In the genomic region with DNA sequence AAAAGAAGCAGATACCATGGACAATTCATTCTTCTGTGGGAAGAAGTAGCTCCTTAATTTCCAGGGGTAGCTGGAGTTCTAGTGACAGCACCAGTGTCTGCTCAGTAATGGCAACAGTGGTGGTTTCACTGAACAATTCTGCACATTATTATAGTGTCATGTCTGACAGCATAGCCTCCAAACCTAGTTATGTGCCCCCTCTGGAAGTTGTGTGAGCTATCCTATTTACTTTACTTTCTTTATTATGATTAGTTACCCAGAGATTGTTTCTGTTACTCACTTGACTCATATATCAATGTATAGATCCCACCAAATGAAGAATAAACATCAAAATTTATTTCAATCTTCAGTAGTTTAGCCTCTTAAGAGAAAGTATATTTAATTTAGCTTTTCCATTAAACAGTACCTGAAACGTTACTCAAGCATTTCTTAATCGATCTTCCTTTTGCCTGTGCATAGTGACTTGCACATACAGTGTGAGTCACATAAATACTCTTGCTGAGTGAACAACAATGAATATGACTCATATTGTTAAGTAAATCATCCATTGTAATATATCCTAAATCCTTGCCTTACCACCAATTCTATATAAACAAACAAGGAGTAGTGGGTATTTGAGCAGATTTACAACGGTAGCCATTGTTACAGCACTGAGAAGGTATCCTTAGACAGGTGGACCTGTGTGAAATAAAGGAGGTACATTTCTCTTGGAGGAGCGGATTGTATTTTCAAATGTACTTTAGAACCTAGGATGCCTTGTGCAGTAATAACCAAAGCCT, we compare ENCODE assay signal across 14 cellular contexts.
DNase-seq lines count a peak whose midpoint lies in the region; ATAC-seq, FAIRE-seq and TF ChIP-seq lines count a peak whose summit lies in the region.
"Had no signal": no experiment of that assay in that cellular context is flagged by ENCODE, and none has a peak within 500 bp of the region (broad histone marks: within the 10 kb centered on the region; RNA-seq: fewer than 3 reads in every experiment).

No MANE protein-coding gene starts in this region.

- no peaks in the 10 kb centered on the region for H3K27me3 ChIP-seq in foreskin keratinocyte

- TF ChIP-seq CTCF in A549 (IDR thresholded peaks at IDR 0.05): no peak
- TF ChIP-seq CTCF in HFFc6 (IDR thresholded peaks at IDR 0.05): no peak
- TF ChIP-seq CTCF in astrocyte of the cerebellum (IDR thresholded peaks at IDR 0.05; ENCODE audit: low read depth, low read length, missing control alignments): no peak
- TF ChIP-seq CTCF in foreskin keratinocyte (conservative IDR thresholded peaks at IDR 0.05): no peak

- peak overlapping the region; percentile 89 for H3K27ac Mint-ChIP-seq in HFFc6
- H3K27ac Mint-ChIP-seq: WTC11 had no signal

- H3K9me3 ChIP-seq in A549: no peaks in the 10 kb centered on the region

- ATAC-seq in A549 (peak; percentile 90 to 94), foreskin keratinocyte (peak; percentile 98)
- ATAC-seq: WTC11 had no signal

- peaks cover 2% of the 10 kb centered on the region; the same call in 1 of the 2 replicates for H3K27me3 Mint-ChIP-seq in HFFc6 (ENCODE audit: insufficient read depth)

- DNase-seq in A549 (ENCODE audit: low read depth in 1 of 2, low spot score in 1 of 2) (peak; percentile 12 to 66), HFFc6 (peak; percentile 76), astrocyte of the cerebellum (ENCODE audit: low read depth) (peak; percentile 47), foreskin keratinocyte (peak; percentile 51 to 78), NCI-H774 (lab: John Stamatoyannopoulos, UW) (no peak), NCI-H2171 treated with DMSO at 0.1 percent for 48 hours (lab: John Stamatoyannopoulos, UW) (no peak), globus pallidus (ENCODE audit: low spot score) (no peak)
- DNase-seq in activated T-cell treated with anti-CD3 and anti-CD28 coated beads, Interleukin-2, amount 50 U/mL, for 1 hour: no peak
- DNase-seq: activated T-cell treated with anti-CD3 and anti-CD28 coated beads for 4 hours, caudate nucleus, foreskin melanocyte, NCI-H446 treated with DMSO at 0.1 percent for 48 hours had no signal

- POLR2A ChIA-PET in A549 (lab: Yijun Ruan, JAX): no interaction called here

- H3K27ac ChIP-seq in A549 (peak overlapping the region; percentile 40 to 67; a peak in 3 of 6 replicates), foreskin keratinocyte (peak overlapping the region; percentile 21)

- TF ChIP-seq EP300 in A549 (IDR thresholded peaks at IDR 0.05): no peak

- TF ChIP-seq POLR2A in A549 (IDR thresholded peaks at IDR 0.05; ENCODE audit: low read length): no peak

- WGBS in A549 (ENCODE audit: missing lambda C conversion rate): 12% methylated on average over 4 of the region's 4 CpGs

- no peak for TF ChIP-seq RAD21 in A549 (conservative IDR thresholded peaks at IDR 0.05 in 1 of 2, IDR thresholded peaks at IDR 0.05 in 1 of 2)

- H3K4me3 ChIP-seq in A549 (no peak overlapping the region), astrocyte of the cerebellum (ENCODE audit: low read depth, low read length) (no peak overlapping the region)

- H3K9me3 Mint-ChIP-seq in HFFc6: no peaks in the 10 kb centered on the region

- H3K4me1 ChIP-seq in A549 (peaks cover 11% of the 10 kb centered on the region; the same call in 2 of the 3 replicates), foreskin keratinocyte (peaks cover 5% of the 10 kb centered on the region)

- CTCF ChIA-PET in A549 (lab: Yijun Ruan, JAX): no interaction called here

- peaks cover 43% of the 10 kb centered on the region for H3K4me1 Mint-ChIP-seq in HFFc6 (ENCODE audit: low read depth)
- H3K4me1 Mint-ChIP-seq: WTC11 had no signal

- peak overlapping the region; percentile 70 for H3K4me3 Mint-ChIP-seq in HFFc6
- H3K4me3 Mint-ChIP-seq: WTC11 had no signal

- H3K4me2 ChIP-seq in A549: peak overlapping the region; percentile 66

- no peaks in the 10 kb centered on the region for H3K36me3 Mint-ChIP-seq in HFFc6 (ENCODE audit: low read depth)

- no peak for FAIRE-seq in A549 (lab: Jason Lieb, UNC)
- FAIRE-seq: GM18507 had no signal

- in situ Hi-C loops in astrocyte of the cerebellum (cut with HindIII; ENCODE audit: low sequenced_read_pairs): no loop called here

TF ChIP-seq in A549, 52 proteins besides CTCF, POLR2A, EP300 and RAD21 (continues in another document):
- TF ChIP-seq, protein P1, sequence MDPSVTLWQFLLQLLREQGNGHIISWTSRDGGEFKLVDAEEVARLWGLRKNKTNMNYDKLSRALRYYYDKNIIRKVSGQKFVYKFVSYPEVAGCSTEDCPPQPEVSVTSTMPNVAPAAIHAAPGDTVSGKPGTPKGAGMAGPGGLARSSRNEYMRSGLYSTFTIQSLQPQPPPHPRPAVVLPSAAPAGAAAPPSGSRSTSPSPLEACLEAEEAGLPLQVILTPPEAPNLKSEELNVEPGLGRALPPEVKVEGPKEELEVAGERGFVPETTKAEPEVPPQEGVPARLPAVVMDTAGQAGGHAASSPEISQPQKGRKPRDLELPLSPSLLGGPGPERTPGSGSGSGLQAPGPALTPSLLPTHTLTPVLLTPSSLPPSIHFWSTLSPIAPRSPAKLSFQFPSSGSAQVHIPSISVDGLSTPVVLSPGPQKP (IDR thresholded peaks at IDR 0.05; ENCODE audit: low read depth, low read length): no peak
- TF ChIP-seq ZSCAN20 (CRISPR knock-in tag; IDR thresholded peaks at IDR 0.05): no peak
- TF ChIP-seq TP53 (CRISPR knock-in tag; IDR thresholded peaks at IDR 0.05): no peak
- TF ChIP-seq HOXA7 (CRISPR knock-in tag; IDR thresholded peaks at IDR 0.05): no peak
- TF ChIP-seq, protein P2, sequence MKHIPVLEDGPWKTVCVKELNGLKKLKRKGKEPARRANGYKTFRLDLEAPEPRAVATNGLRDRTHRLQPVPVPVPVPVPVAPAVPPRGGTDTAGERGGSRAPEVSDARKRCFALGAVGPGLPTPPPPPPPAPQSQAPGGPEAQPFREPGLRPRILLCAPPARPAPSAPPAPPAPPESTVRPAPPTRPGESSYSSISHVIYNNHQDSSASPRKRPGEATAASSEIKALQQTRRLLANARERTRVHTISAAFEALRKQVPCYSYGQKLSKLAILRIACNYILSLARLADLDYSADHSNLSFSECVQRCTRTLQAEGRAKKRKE (CRISPR knock-in tag; IDR thresholded peaks at IDR 0.05; ENCODE audit: low read depth): no peak
- TF ChIP-seq ESRRA (IDR thresholded peaks at IDR 0.05; ENCODE audit: borderline replicate concordance, low read length): no peak
- peak; percentile 80 for TF ChIP-seq MAFK (IDR thresholded peaks at IDR 0.05; ENCODE audit: partially characterized antibody)
- no peak for TF ChIP-seq NPAS2 (CRISPR knock-in tag; IDR thresholded peaks at IDR 0.05; ENCODE audit: borderline replicate concordance)
- TF ChIP-seq NFE2L2 (conservative IDR thresholded peaks at IDR 0.05; ENCODE audit: low read length): peak; percentile 82
- peak; percentile 46; the same call in 1 of the 2 replicates for TF ChIP-seq FOSL2 (IDR thresholded peaks at IDR 0.05)
- TF ChIP-seq FOSL2 (CRISPR knock-in tag; IDR thresholded peaks at IDR 0.05): peak; percentile 93
- no peak for TF ChIP-seq RARB (CRISPR knock-in tag; IDR thresholded peaks at IDR 0.05)
- TF ChIP-seq HDAC2 (IDR thresholded peaks at IDR 0.05): no peak
- TF ChIP-seq, protein P3, sequence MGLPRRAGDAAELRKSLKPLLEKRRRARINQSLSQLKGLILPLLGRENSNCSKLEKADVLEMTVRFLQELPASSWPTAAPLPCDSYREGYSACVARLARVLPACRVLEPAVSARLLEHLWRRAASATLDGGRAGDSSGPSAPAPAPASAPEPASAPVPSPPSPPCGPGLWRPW (IDR thresholded peaks at IDR 0.05): no peak
- no peak for TF ChIP-seq FOXS1 (CRISPR knock-in tag; IDR thresholded peaks at IDR 0.05)
- TF ChIP-seq ZC3H11A (IDR thresholded peaks at IDR 0.05): no peak
- TF ChIP-seq EHF (CRISPR knock-in tag; IDR thresholded peaks at IDR 0.05): no peak
- no peak for TF ChIP-seq ZFP36 (IDR thresholded peaks at IDR 0.05; ENCODE audit: borderline replicate concordance, partially characterized antibody)
- peak in 1 of 2 experiments; percentile 24; a peak in 1 of 4 replicates for TF ChIP-seq CEBPB (IDR thresholded peaks at IDR 0.05)
- no peak for TF ChIP-seq HEYL (CRISPR knock-in tag; IDR thresholded peaks at IDR 0.05)
- TF ChIP-seq CBX8 (IDR thresholded peaks at IDR 0.05): no peak
- TF ChIP-seq ZNF302 (CRISPR knock-in tag; IDR thresholded peaks at IDR 0.05): no peak
- TF ChIP-seq CHD2 (IDR thresholded peaks at IDR 0.05; ENCODE audit: low read length, partially characterized antibody): no peak
- TF ChIP-seq JUNB (IDR thresholded peaks at IDR 0.05): peak; percentile 39; the same call in 1 of the 2 replicates
- no peak for TF ChIP-seq PHF8 (IDR thresholded peaks at IDR 0.05; ENCODE audit: borderline replicate concordance, low read depth)
- no peak for TF ChIP-seq KDM1A (IDR thresholded peaks at IDR 0.05; ENCODE audit: low read depth)
- TF ChIP-seq POLR2AphosphoS2 (conservative IDR thresholded peaks at IDR 0.05; ENCODE audit: low read length): no peak
- TF ChIP-seq TFCP2L1 (CRISPR knock-in tag; IDR thresholded peaks at IDR 0.05): no peak
- no peak for TF ChIP-seq RFX5 (IDR thresholded peaks at IDR 0.05)

Comparison
In these comparisons a context has a peak if more than half of its experiments do, and no peak if none do; other contexts are left out.
1. DNase-seq: peak in A549 (2 of 2), HFFc6 (single experiment), astrocyte of the cerebellum (single experiment) and foreskin keratinocyte (2 of 2); none in NCI-H774 (single experiment), activated T-cell treated with anti-CD3 and anti-CD28 coated beads, Interleukin-2, amount 50 U/mL, for 1 hour (single experiment), NCI-H2171 treated with DMSO at 0.1 percent for 48 hours (single experiment) and globus pallidus (single experiment).